Comparison of ENCODE assay signal across 9 cellular contexts in the genomic region with DNA sequence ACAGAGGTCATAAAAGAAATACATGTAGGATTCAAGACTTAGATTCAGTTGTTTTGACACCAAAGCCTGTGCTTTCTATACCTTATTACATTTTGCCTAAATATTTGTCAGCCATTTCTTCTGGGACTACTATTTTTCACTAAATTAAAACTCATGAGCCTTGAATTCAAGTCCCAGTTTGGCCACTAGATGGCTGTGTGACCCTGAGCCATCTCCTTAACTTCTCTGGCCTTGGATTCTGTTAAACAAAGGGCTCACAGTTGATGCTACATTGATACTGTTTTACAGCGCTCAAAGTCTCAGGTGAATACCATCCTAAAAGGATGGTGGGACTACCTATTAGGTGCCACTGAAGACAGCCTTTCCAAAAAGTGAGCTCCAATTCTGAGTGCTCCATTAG. TPM values are rescaled to one million over a fixed set of nuclear protein-coding genes. Genes with fewer than 3 reads are reported as not detected.
A peak's percentile ranks its signal among the peaks of the same experiment; 100 is the strongest.
DNase-seq lines count a peak whose midpoint lies in the region; ATAC-seq and TF ChIP-seq lines count a peak whose summit lies in the region.
"Had no signal": no experiment of that assay in that cellular context is flagged by ENCODE, and none has a peak within 500 bp of the region (broad histone marks: within the 10 kb centered on the region; RNA-seq: fewer than 3 reads in every experiment).

No MANE protein-coding gene starts in this region.

- no peaks in the 10 kb centered on the region for H3K9me3 ChIP-seq in breast epithelium

- H3K27ac Mint-ChIP-seq in MCF 10A (ENCODE audit: low read depth, unreplicated experiment): no peak overlapping the region
- no peak overlapping the region for H3K27ac Mint-ChIP-seq in nephron progenitor cell
- no peak overlapping the region for H3K27ac Mint-ChIP-seq in stimulated activated memory B cell treated with anti-CD40 and anti-IgM and Interleukin-4, amounts not matched to agents 10 μg/mL and 1 μg/mL and 100 μg/mL, for 72 hours
- H3K27ac Mint-ChIP-seq: dendritic cell treated with granulocyte-macrophage colony-stimulating factor and Interleukin-4, amounts not matched to agents 40 ng/mL and 50 ng/mL, for 4 days had no signal

- no peaks in the 10 kb centered on the region for H3K4me1 ChIP-seq in breast epithelium

- no peak overlapping the region for H3K4me3 ChIP-seq in breast epithelium

- peak; percentile 47 for DNase-seq in MCF 10A (ENCODE audit: unreplicated experiment)
- no peak for DNase-seq in breast epithelium (ENCODE audit: low spot score in 2 of 2)
- DNase-seq in HK-2 (ENCODE audit: unreplicated experiment): peak; percentile 40
- peak; percentile 36 for DNase-seq in astrocyte of the hippocampus (ENCODE audit: low read depth, low spot score)
- DNase-seq in nephron progenitor cell: no peak
- DNase-seq in C1 segment of cervical spinal cord (lab: John Stamatoyannopoulos, UW): no peak

- H3K27ac ChIP-seq in breast epithelium: no peak overlapping the region

- no peak overlapping the region for H3K4me3 Mint-ChIP-seq in MCF 10A (ENCODE audit: unreplicated experiment)
- H3K4me3 Mint-ChIP-seq in nephron progenitor cell: no peak overlapping the region
- H3K4me3 Mint-ChIP-seq in stimulated activated memory B cell treated with anti-CD40 and anti-IgM and Interleukin-4, amounts not matched to agents 10 μg/mL and 1 μg/mL and 100 μg/mL, for 72 hours: no peak overlapping the region
- H3K4me3 Mint-ChIP-seq: dendritic cell treated with granulocyte-macrophage colony-stimulating factor and Interleukin-4, amounts not matched to agents 40 ng/mL and 50 ng/mL, for 4 days had no signal

- H3K27me3 Mint-ChIP-seq in MCF 10A (ENCODE audit: insufficient read depth, unreplicated experiment) (no peaks in the 10 kb centered on the region), nephron progenitor cell (ENCODE audit: low read depth, poor library complexity) (peaks cover 4% of the 10 kb centered on the region)
- peaks cover 13% of the 10 kb centered on the region for H3K27me3 Mint-ChIP-seq in stimulated activated memory B cell treated with anti-CD40 and anti-IgM and Interleukin-4, amounts not matched to agents 10 μg/mL and 1 μg/mL and 100 μg/mL, for 72 hours
- H3K27me3 Mint-ChIP-seq: dendritic cell treated with granulocyte-macrophage colony-stimulating factor and Interleukin-4, amounts not matched to agents 40 ng/mL and 50 ng/mL, for 4 days had no signal

- no peaks in the 10 kb centered on the region for H3K9me3 Mint-ChIP-seq in MCF 10A (ENCODE audit: unreplicated experiment)
- H3K9me3 Mint-ChIP-seq in nephron progenitor cell: no peaks in the 10 kb centered on the region
- H3K9me3 Mint-ChIP-seq in stimulated activated memory B cell treated with anti-CD40 and anti-IgM and Interleukin-4, amounts not matched to agents 10 μg/mL and 1 μg/mL and 100 μg/mL, for 72 hours: peaks cover 3% of the 10 kb centered on the region

- intact Hi-C loops in MCF 10A (cut with micrococcal nuclease): loop anchor here (2.0 to 5.0 kb wide), 2 partner anchors 339 to 540 kb away; no protein-coding TSS in a partner anchor
- intact Hi-C loops in breast epithelium (cut with DNase I; ENCODE audit: low total_unique reads): no loop called here

- no peaks in the 10 kb centered on the region for H3K27me3 ChIP-seq in breast epithelium

- TF ChIP-seq CTCF in MCF 10A (IDR thresholded peaks at IDR 0.05; ENCODE audit: unreplicated experiment) (peak; percentile 35), breast epithelium (IDR thresholded peaks at IDR 0.05) (no peak), nephron progenitor cell (IDR thresholded peaks at IDR 0.05) (peak; percentile 29)

- TF ChIP-seq POLR2A in breast epithelium (IDR thresholded peaks at IDR 0.05): no peak

- BruUV-seq in MCF 10A (replicated peaks; lab: Mats Ljungman, UMichigan): no TSS peak

- CTCF ChIA-PET in MCF 10A (lab: Yijun Ruan, JAX): interaction anchor here (0.7 to 1.7 kb wide), 9 partner anchors 24 to 542 kb away, joined by 3 to 6 read pairs (median 5); no protein-coding TSS in a partner anchor

- no peaks in the 10 kb centered on the region for H3K36me3 Mint-ChIP-seq in MCF 10A (ENCODE audit: insufficient read depth, unreplicated experiment)
- H3K36me3 Mint-ChIP-seq in nephron progenitor cell (ENCODE audit: low read depth): no peaks in the 10 kb centered on the region
- H3K36me3 Mint-ChIP-seq in stimulated activated memory B cell treated with anti-CD40 and anti-IgM and Interleukin-4, amounts not matched to agents 10 μg/mL and 1 μg/mL and 100 μg/mL, for 72 hours: no peaks in the 10 kb centered on the region

- POLR2A ChIA-PET in MCF 10A (lab: Yijun Ruan, JAX): no interaction called here

- no peaks in the 10 kb centered on the region for H3K36me3 ChIP-seq in breast epithelium

- no peak for ATAC-seq in HG03439 (IDR thresholded peaks at IDR 0.05; ENCODE audit: unreplicated experiment)
- no peak for ATAC-seq in stimulated activated memory B cell treated with anti-CD40 and anti-IgM and Interleukin-4, amounts not matched to agents 10 μg/mL and 1 μg/mL and 100 μg/mL, for 72 hours

- H3K4me1 Mint-ChIP-seq in MCF 10A (ENCODE audit: insufficient read depth, unreplicated experiment): no peaks in the 10 kb centered on the region
- no peaks in the 10 kb centered on the region for H3K4me1 Mint-ChIP-seq in nephron progenitor cell
- no peaks in the 10 kb centered on the region for H3K4me1 Mint-ChIP-seq in stimulated activated memory B cell treated with anti-CD40 and anti-IgM and Interleukin-4, amounts not matched to agents 10 μg/mL and 1 μg/mL and 100 μg/mL, for 72 hours

RNA-seq across cellular contexts. Expression of a gene that starts 39.6 kb away (rescaled TPM):
- not detected in 2 replicates for total RNA-seq in MCF 10A (2022)
- total RNA-seq in breast epithelium: not detected

Comparison
In these comparisons a context has a peak if more than half of its experiments do, and no peak if none do; other contexts are left out.
1. DNase-seq: peak in MCF 10A (single experiment), HK-2 (single experiment) and astrocyte of the hippocampus (single experiment); none in breast epithelium (0 of 2), nephron progenitor cell (single experiment) and C1 segment of cervical spinal cord (0 of 14).
2. CTCF ChIP-seq: peak in MCF 10A (single experiment) and nephron progenitor cell (single experiment); none in breast epithelium (0 of 3).